Comparison of ENCODE assay signal across 8 cellular contexts in the genomic region with DNA sequence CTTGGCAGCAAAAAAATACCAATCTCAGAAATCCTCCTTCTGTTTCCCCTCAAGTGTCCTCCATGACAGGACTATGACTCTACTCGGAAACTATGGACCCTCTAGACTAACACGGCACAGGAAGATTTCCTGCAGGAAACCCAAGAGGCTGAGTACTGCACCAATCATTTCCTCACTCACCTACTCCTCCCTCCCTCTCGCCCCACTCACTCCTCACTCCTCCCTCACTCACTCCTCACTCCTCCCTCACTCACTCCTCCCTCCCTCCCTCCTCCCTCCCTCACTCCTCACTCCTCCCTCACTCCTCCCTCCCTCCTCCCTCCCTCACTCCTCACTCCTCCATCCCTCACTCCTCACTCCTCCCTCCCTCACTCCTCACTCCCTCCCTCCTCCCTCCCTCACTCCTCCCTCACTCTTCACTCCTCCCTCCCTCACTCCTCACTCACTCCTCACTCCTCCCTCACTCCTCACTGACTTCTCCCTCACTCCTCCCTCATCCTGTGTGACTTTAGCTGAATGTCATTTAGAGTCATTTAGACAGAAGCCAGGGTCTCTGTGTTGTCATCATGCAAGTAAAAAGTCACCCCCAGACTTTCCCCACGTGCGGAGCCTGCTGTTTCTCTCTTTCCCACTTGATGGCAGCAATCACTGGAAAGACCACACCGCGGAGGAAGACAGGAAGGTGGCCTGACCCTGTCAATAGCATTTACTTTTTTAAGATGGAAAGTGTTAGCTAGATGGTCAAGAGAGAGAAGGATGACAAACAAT.
DNase-seq lines count a peak whose midpoint lies in the region; ATAC-seq, FAIRE-seq and TF ChIP-seq lines count a peak whose summit lies in the region.

No MANE protein-coding gene starts in this region.

- DNase-seq in AG08395 (ENCODE audit: low spot score) (peak; percentile 53), kidney (no peak)
- DNase-seq in activated CD8-positive, alpha-beta T cell treated with anti-CD3 and anti-CD28 coated beads for 36 hours, result peak; percentile 44
- no peak for DNase-seq in stimulated activated effector memory CD8-positive, alpha-beta T cell treated with anti-CD3 and anti-CD28 coated beads, Interleukin-12 subunit alpha, Interleukin-12 subunit beta, amount 100 ng/mL, for 72 hours (ENCODE audit: low spot score in 2 of 2)
- DNase-seq in activated T-helper 1 cell treated with anti-CD3 and anti-CD28 coated beads, Interleukin-12 subunit alpha, Interleukin-12 subunit beta, Interleukin-2, Interleukin-4 antibody, amounts not matched to agents 30 ng/mL and 10 ng/mL and 1 ng/mL, durations not matched to agents 14 hours and 24 hours and 36 hours (ENCODE audit: low spot score), result no peak

- no peak overlapping the region for H3K27ac Mint-ChIP-seq in activated CD8-positive, alpha-beta T cell treated with anti-CD3 and anti-CD28 coated beads for 36 hours
- H3K27ac Mint-ChIP-seq in stimulated activated effector memory CD8-positive, alpha-beta T cell treated with anti-CD3 and anti-CD28 coated beads, Interleukin-12 subunit alpha, Interleukin-12 subunit beta, amount 100 ng/mL, for 72 hours, result no peak overlapping the region
- H3K27ac Mint-ChIP-seq in activated T-helper 1 cell treated with anti-CD3 and anti-CD28 coated beads, Interleukin-12 subunit alpha, Interleukin-12 subunit beta, Interleukin-2, Interleukin-4 antibody, amounts not matched to agents 30 ng/mL and 10 ng/mL and 1 ng/mL, durations not matched to agents 14 hours and 24 hours and 36 hours, result no peak overlapping the region

- intact Hi-C loops in activated CD8-positive, alpha-beta T cell treated with anti-CD3 and anti-CD28 coated beads for 36 hours (cut with micrococcal nuclease), result no loop called here
- intact Hi-C loops in kidney (cut with DNase I), result loop anchor here (5.0 kb wide), 1 partner anchor 212 kb away; no protein-coding TSS in a partner anchor
- intact Hi-C loops in activated T-helper 1 cell treated with anti-CD3 and anti-CD28 coated beads, Interleukin-12 subunit alpha, Interleukin-12 subunit beta, Interleukin-2, Interleukin-4 antibody, amounts not matched to agents 30 ng/mL and 10 ng/mL and 1 ng/mL, durations not matched to agents 14 hours and 24 hours and 36 hours (cut with micrococcal nuclease), result no loop called here

- no peak overlapping the region for H3K4me3 ChIP-seq in kidney (ENCODE audit: low read length in 2 of 2)

- peaks cover 6% of the 10 kb centered on the region for H3K4me1 Mint-ChIP-seq in activated CD8-positive, alpha-beta T cell treated with anti-CD3 and anti-CD28 coated beads for 36 hours (ENCODE audit: low read depth)
- H3K4me1 Mint-ChIP-seq in stimulated activated effector memory CD8-positive, alpha-beta T cell treated with anti-CD3 and anti-CD28 coated beads, Interleukin-12 subunit alpha, Interleukin-12 subunit beta, amount 100 ng/mL, for 72 hours, result peaks cover 5% of the 10 kb centered on the region
- peaks cover 3% of the 10 kb centered on the region for H3K4me1 Mint-ChIP-seq in activated T-helper 1 cell treated with anti-CD3 and anti-CD28 coated beads, Interleukin-12 subunit alpha, Interleukin-12 subunit beta, Interleukin-2, Interleukin-4 antibody, amounts not matched to agents 30 ng/mL and 10 ng/mL and 1 ng/mL, durations not matched to agents 14 hours and 24 hours and 36 hours (ENCODE audit: low read depth)

- FAIRE-seq in kidney (lab: Jason Lieb, UNC), result no peak

- H3K9me3 ChIP-seq in kidney (ENCODE audit: control insufficient read depth in 1 of 2, low read length in 2 of 2), result no peaks in the 10 kb centered on the region

- no peaks in the 10 kb centered on the region for H3K36me3 ChIP-seq in kidney (ENCODE audit: control insufficient read depth in 1 of 2, insufficient read depth in 2 of 2, low read length in 2 of 2)

- no peak overlapping the region for H3K9ac ChIP-seq in kidney (ENCODE audit: low read length in 2 of 2)

- no peak overlapping the region for H3K4me3 Mint-ChIP-seq in activated CD8-positive, alpha-beta T cell treated with anti-CD3 and anti-CD28 coated beads for 36 hours
- H3K4me3 Mint-ChIP-seq in stimulated activated effector memory CD8-positive, alpha-beta T cell treated with anti-CD3 and anti-CD28 coated beads, Interleukin-12 subunit alpha, Interleukin-12 subunit beta, amount 100 ng/mL, for 72 hours, result no peak overlapping the region
- H3K4me3 Mint-ChIP-seq in activated T-helper 1 cell treated with anti-CD3 and anti-CD28 coated beads, Interleukin-12 subunit alpha, Interleukin-12 subunit beta, Interleukin-2, Interleukin-4 antibody, amounts not matched to agents 30 ng/mL and 10 ng/mL and 1 ng/mL, durations not matched to agents 14 hours and 24 hours and 36 hours, result no peak overlapping the region

- peak; percentile 47 for ATAC-seq in GM21390 (IDR thresholded peaks at IDR 0.05; ENCODE audit: unreplicated experiment)
- ATAC-seq in activated CD8-positive, alpha-beta T cell treated with anti-CD3 and anti-CD28 coated beads for 36 hours, result peak; percentile 72
- ATAC-seq in stimulated activated effector memory CD8-positive, alpha-beta T cell treated with anti-CD3 and anti-CD28 coated beads, Interleukin-12 subunit alpha, Interleukin-12 subunit beta, amount 100 ng/mL, for 72 hours, result no peak
- no peak for ATAC-seq in GM21723 (IDR thresholded peaks at IDR 0.05; ENCODE audit: unreplicated experiment)
- no peak for ATAC-seq in HG03460 (IDR thresholded peaks at IDR 0.05; ENCODE audit: unreplicated experiment)

- no peaks in the 10 kb centered on the region for H3K36me3 Mint-ChIP-seq in activated CD8-positive, alpha-beta T cell treated with anti-CD3 and anti-CD28 coated beads for 36 hours (ENCODE audit: low read depth)
- H3K36me3 Mint-ChIP-seq in stimulated activated effector memory CD8-positive, alpha-beta T cell treated with anti-CD3 and anti-CD28 coated beads, Interleukin-12 subunit alpha, Interleukin-12 subunit beta, amount 100 ng/mL, for 72 hours, result no peaks in the 10 kb centered on the region
- no peaks in the 10 kb centered on the region for H3K36me3 Mint-ChIP-seq in activated T-helper 1 cell treated with anti-CD3 and anti-CD28 coated beads, Interleukin-12 subunit alpha, Interleukin-12 subunit beta, Interleukin-2, Interleukin-4 antibody, amounts not matched to agents 30 ng/mL and 10 ng/mL and 1 ng/mL, durations not matched to agents 14 hours and 24 hours and 36 hours (ENCODE audit: low read depth)

- POLR2A ChIA-PET in activated CD8-positive, alpha-beta T cell treated with anti-CD3 and anti-CD28 coated beads for 36 hours (lab: Charles Lee), result interaction anchor here (0.6 kb wide), 1 partner anchor 103 kb away, joined by 3 read pairs; no protein-coding TSS in a partner anchor

- peaks cover 0 to under 1% of the 10 kb centered on the region in 2 donors for H3K4me1 ChIP-seq in kidney (ENCODE audit: control insufficient read depth in 1 of 2, insufficient read depth in 1 of 2, low read depth in 1 of 2, low read length in 2 of 2)

- H3K9me3 Mint-ChIP-seq in activated CD8-positive, alpha-beta T cell treated with anti-CD3 and anti-CD28 coated beads for 36 hours, result peaks cover 5% of the 10 kb centered on the region
- peaks cover 2% of the 10 kb centered on the region for H3K9me3 Mint-ChIP-seq in stimulated activated effector memory CD8-positive, alpha-beta T cell treated with anti-CD3 and anti-CD28 coated beads, Interleukin-12 subunit alpha, Interleukin-12 subunit beta, amount 100 ng/mL, for 72 hours
- no peaks in the 10 kb centered on the region for H3K9me3 Mint-ChIP-seq in activated T-helper 1 cell treated with anti-CD3 and anti-CD28 coated beads, Interleukin-12 subunit alpha, Interleukin-12 subunit beta, Interleukin-2, Interleukin-4 antibody, amounts not matched to agents 30 ng/mL and 10 ng/mL and 1 ng/mL, durations not matched to agents 14 hours and 24 hours and 36 hours

- CTCF ChIA-PET in activated CD8-positive, alpha-beta T cell treated with anti-CD3 and anti-CD28 coated beads for 36 hours (lab: Charles Lee), result interaction anchor here (0.7 to 2.1 kb wide), 6 partner anchors 79 to 222 kb away, joined by 3 to 18 read pairs (median 4); no protein-coding TSS in a partner anchor

- peaks cover 12% of the 10 kb centered on the region for H3K27me3 Mint-ChIP-seq in activated CD8-positive, alpha-beta T cell treated with anti-CD3 and anti-CD28 coated beads for 36 hours
- peaks cover 2% of the 10 kb centered on the region for H3K27me3 Mint-ChIP-seq in activated T-helper 1 cell treated with anti-CD3 and anti-CD28 coated beads, Interleukin-12 subunit alpha, Interleukin-12 subunit beta, Interleukin-2, Interleukin-4 antibody, amounts not matched to agents 30 ng/mL and 10 ng/mL and 1 ng/mL, durations not matched to agents 14 hours and 24 hours and 36 hours (ENCODE audit: insufficient read depth)

- peak; percentile 31 for TF ChIP-seq CTCF in activated CD8-positive, alpha-beta T cell treated with anti-CD3 and anti-CD28 coated beads for 36 hours (IDR thresholded peaks at IDR 0.05)
- TF ChIP-seq CTCF in kidney (IDR thresholded peaks at IDR 0.05; ENCODE audit: borderline replicate concordance, extremely low read depth, insufficient read depth), result peak; percentile 53

- H3K27ac ChIP-seq in kidney (ENCODE audit: low read depth in 2 of 2, low read length in 2 of 2), result no peak overlapping the region

Comparison
In these comparisons a context has a peak if more than half of its experiments do, and no peak if none do; other contexts are left out.
1. DNase-seq: peak in AG08395 (single experiment) and activated CD8-positive, alpha-beta T cell treated with anti-CD3 and anti-CD28 coated beads for 36 hours (single experiment); none in kidney (single experiment), stimulated activated effector memory CD8-positive, alpha-beta T cell treated with anti-CD3 and anti-CD28 coated beads, Interleukin-12 subunit alpha, Interleukin-12 subunit beta, amount 100 ng/mL, for 72 hours (0 of 2) and activated T-helper 1 cell treated with anti-CD3 and anti-CD28 coated beads, Interleukin-12 subunit alpha, Interleukin-12 subunit beta, Interleukin-2, Interleukin-4 antibody, amounts not matched to agents 30 ng/mL and 10 ng/mL and 1 ng/mL, durations not matched to agents 14 hours and 24 hours and 36 hours (single experiment).
2. ATAC-seq: peak in GM21390 (single experiment) and activated CD8-positive, alpha-beta T cell treated with anti-CD3 and anti-CD28 coated beads for 36 hours (single experiment); none in stimulated activated effector memory CD8-positive, alpha-beta T cell treated with anti-CD3 and anti-CD28 coated beads, Interleukin-12 subunit alpha, Interleukin-12 subunit beta, amount 100 ng/mL, for 72 hours (single experiment), GM21723 (single experiment) and HG03460 (single experiment).